ENCODE assay signal across 21 cellular contexts in the genomic region with DNA sequence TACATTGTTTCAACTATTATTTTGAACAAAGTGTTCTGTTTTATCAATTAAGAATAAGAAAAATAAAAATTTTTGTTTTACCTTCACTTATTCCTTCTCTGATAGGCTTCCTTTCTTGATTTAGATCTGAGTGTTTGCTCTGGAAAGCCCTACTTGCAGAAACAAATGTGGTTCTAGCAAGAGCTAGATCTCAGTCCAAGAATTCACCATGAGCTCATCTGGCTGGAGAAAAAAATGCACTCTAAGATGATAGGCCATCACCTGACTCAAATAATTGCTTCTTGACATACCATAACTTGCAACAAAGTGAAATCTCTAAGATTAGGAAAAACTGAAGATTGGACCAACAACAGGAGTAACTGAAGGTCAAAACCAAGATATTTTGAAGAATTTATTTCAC. TPM values are rescaled to one million over a fixed set of nuclear protein-coding genes. Genes with fewer than 3 reads are reported as not detected.
DNase-seq lines count a peak whose midpoint lies in the region; ATAC-seq and TF ChIP-seq lines count a peak whose summit lies in the region.
"Had no signal": no experiment of that assay in that cellular context is flagged by ENCODE, and none has a peak within 500 bp of the region (broad histone marks: within the 10 kb centered on the region; RNA-seq: fewer than 3 reads in every experiment).

No MANE protein-coding gene starts in this region.

- H4K91ac ChIP-seq in trophoblast cell (ENCODE audit: low read depth, low read length), result no peak overlapping the region

- no peak overlapping the region for H2BK12ac ChIP-seq in trophoblast cell (ENCODE audit: low read length)

- no peak overlapping the region for H3K9ac ChIP-seq in trophoblast cell (ENCODE audit: low read length)
- H3K9ac ChIP-seq: BLaER1 had no signal

- H4K12ac ChIP-seq in trophoblast cell (ENCODE audit: low read depth, low read length), result no peak overlapping the region

- H3K4me1 Mint-ChIP-seq in progenitor cell of endocrine pancreas (ENCODE audit: low read depth), result no peaks in the 10 kb centered on the region

- H3K27me3 ChIP-seq in left lung (no peaks in the 10 kb centered on the region), upper lobe of right lung (no peaks in the 10 kb centered on the region), trophoblast cell (ENCODE audit: insufficient read depth, low read length) (no peaks in the 10 kb centered on the region)
- H3K27me3 ChIP-seq: BE2C, BLaER1 had no signal

- H3K4me1 ChIP-seq in left lung (no peaks in the 10 kb centered on the region), upper lobe of right lung (no peaks in the 10 kb centered on the region), trophoblast cell (ENCODE audit: control insufficient read depth in 1 of 2, insufficient read depth in 2 of 2, low read length in 2 of 2) (peaks cover 0 to 5% of the 10 kb centered on the region in 2 experiments)
- H3K4me1 ChIP-seq: BE2C, Caco-2 had no signal

- peaks cover 7% of the 10 kb centered on the region for H3K27me3 Mint-ChIP-seq in progenitor cell of endocrine pancreas
- H3K27me3 Mint-ChIP-seq: CD4-positive, alpha-beta T cell had no signal

- H3K27ac ChIP-seq in left lung (no peak overlapping the region), upper lobe of right lung (no peak overlapping the region), trophoblast cell (ENCODE audit: low read depth, low read length) (no peak overlapping the region)
- H3K27ac ChIP-seq: BLaER1, C4-2B had no signal

- no peak overlapping the region for H3K4ac ChIP-seq in trophoblast cell (ENCODE audit: low read depth, low read length)

- peak; percentile 70 for ATAC-seq in left lung
- ATAC-seq in upper lobe of right lung, result peak; percentile 73
- no peak for ATAC-seq in HG03095 (IDR thresholded peaks at IDR 0.05; ENCODE audit: unreplicated experiment)
- no peak for ATAC-seq in GM21528 (IDR thresholded peaks at IDR 0.05; ENCODE audit: low FRiP score, unreplicated experiment)
- ATAC-seq: CD8-positive, alpha-beta T cell had no signal

- H3K36me3 ChIP-seq in left lung, result no peaks in the 10 kb centered on the region
- H3K36me3 ChIP-seq in upper lobe of right lung, result no peaks in the 10 kb centered on the region
- no peaks in the 10 kb centered on the region for H3K36me3 ChIP-seq in trophoblast cell (ENCODE audit: control insufficient read depth in 1 of 2, insufficient read depth in 2 of 2, low read length in 2 of 2)
- H3K36me3 ChIP-seq: BE2C, BLaER1 had no signal

- H2AFZ ChIP-seq in trophoblast cell (ENCODE audit: insufficient read depth, low read length, poor library complexity), result no peak overlapping the region

- peaks cover 9% of the 10 kb centered on the region for H3K9me3 Mint-ChIP-seq in progenitor cell of endocrine pancreas (ENCODE audit: low read depth)

- H3K18ac ChIP-seq in trophoblast cell (ENCODE audit: low read length), result no peak overlapping the region

- no peak overlapping the region for H3K4me3 Mint-ChIP-seq in progenitor cell of endocrine pancreas (ENCODE audit: low read depth)
- H3K4me3 Mint-ChIP-seq: CD4-positive, alpha-beta T cell; CD8-positive, alpha-beta T cell had no signal

- peaks cover 7% of the 10 kb centered on the region for H3K36me3 Mint-ChIP-seq in progenitor cell of endocrine pancreas (ENCODE audit: insufficient read depth)

- H3K9me3 ChIP-seq in left lung, result peaks cover 0 to 17% of the 10 kb centered on the region in 2 donors
- no peaks in the 10 kb centered on the region for H3K9me3 ChIP-seq in upper lobe of right lung
- H3K9me3 ChIP-seq in trophoblast cell (ENCODE audit: insufficient read depth, low read depth, low read length), result no peaks in the 10 kb centered on the region
- H3K9me3 ChIP-seq: BE2C, Caco-2 had no signal

- no peak overlapping the region for H2BK120ac ChIP-seq in trophoblast cell (ENCODE audit: insufficient read depth, low read length, poor library complexity)

- no peak overlapping the region for H2BK5ac ChIP-seq in trophoblast cell (ENCODE audit: low read depth, low read length, poor library complexity)

- no peak overlapping the region for H2AK5ac ChIP-seq in trophoblast cell (ENCODE audit: low read length)

- H3K27ac Mint-ChIP-seq in progenitor cell of endocrine pancreas, result no peak overlapping the region
- H3K27ac Mint-ChIP-seq: CD4-positive, alpha-beta T cell; CD8-positive, alpha-beta T cell had no signal

- H3K4me2 ChIP-seq in trophoblast cell (ENCODE audit: low read length), result no peak overlapping the region
- H3K4me2 ChIP-seq: BLaER1 had no signal

- no peak overlapping the region for H3K14ac ChIP-seq in trophoblast cell (ENCODE audit: low read length)

- H3K79me2 ChIP-seq in trophoblast cell (ENCODE audit: control insufficient read depth, insufficient read depth, low read length, poor library complexity), result no peaks in the 10 kb centered on the region

- no peak overlapping the region for H3K4me3 ChIP-seq in choroid plexus epithelial cell (ENCODE audit: low read depth, low read length)
- no peak overlapping the region for H3K4me3 ChIP-seq in left lung
- no peak overlapping the region for H3K4me3 ChIP-seq in upper lobe of right lung
- no peak overlapping the region for H3K4me3 ChIP-seq in trophoblast cell (ENCODE audit: low read depth, low read length)
- H3K4me3 ChIP-seq: BLaER1 had no signal

- intact Hi-C loops in left lung (cut with DNase I) (no loop called here), upper lobe of right lung (cut with DNase I) (no loop called here)

- no peaks in the 10 kb centered on the region for H3K79me1 ChIP-seq in trophoblast cell (ENCODE audit: low read length)

- H4K8ac ChIP-seq in trophoblast cell (ENCODE audit: low read depth, low read length), result no peak overlapping the region

- DNase-seq in amniotic epithelial cell (ENCODE audit: low read depth), result peak; percentile 9
- peak; percentile 24 for DNase-seq in choroid plexus epithelial cell (ENCODE audit: low read depth)
- DNase-seq in left lung, result no peak
- no peak for DNase-seq in upper lobe of right lung
- DNase-seq in trophoblast cell, result no peak
- no peak for DNase-seq in progenitor cell of endocrine pancreas (ENCODE audit: low spot score, unreplicated experiment)
- DNase-seq: 8988T; ACHN; BE2C; Caco-2; Calu3; CD4-positive, alpha-beta T cell; CD8-positive, alpha-beta T cell; DMS79 treated with DMSO at 0.1 percent for 48 hours; GF-D8 had no signal

- no peak overlapping the region for H3K23ac ChIP-seq in trophoblast cell (ENCODE audit: low read length)

- TF ChIP-seq CTCF in choroid plexus epithelial cell (conservative IDR thresholded peaks at IDR 0.05; ENCODE audit: low read depth, low read length) (no peak), left lung (IDR thresholded peaks at IDR 0.05) (no peak), upper lobe of right lung (IDR thresholded peaks at IDR 0.05) (no peak), progenitor cell of endocrine pancreas (IDR thresholded peaks at IDR 0.05; ENCODE audit: unreplicated experiment) (no peak)

RNA-seq across cellular contexts. Expression of a gene that starts 6.3 kb away (rescaled TPM):
- total RNA-seq in left lung (1 to 10 TPM in 1 of 2 donors, under 1 TPM in 1; 0.55 to 2.3 TPM), upper lobe of right lung (not detected), progenitor cell of endocrine pancreas (4.0 and 4.4 TPM in 2 replicates)
- 2.0 and 3.1 TPM in 2 replicates for polyA plus RNA-seq in trophoblast cell (2013)
- total RNA-seq: A673 had no signal
- polyA plus RNA-seq: AG04450 had no signal

RNA-seq across cellular contexts. Expression of a gene that starts 28.8 kb away (rescaled TPM):
- total RNA-seq in left lung, result under 1 TPM; 0.42 to 0.79 TPM
- total RNA-seq in upper lobe of right lung, result not detected
- polyA plus RNA-seq in trophoblast cell (2013), result 1.0 and 1.1 TPM in 2 replicates
- 0.91 and 1.2 TPM in 2 replicates for total RNA-seq in progenitor cell of endocrine pancreas
- total RNA-seq: A673, Caco-2, Calu3 had no signal

Comparison
In these comparisons a context has a peak if more than half of its experiments do, and no peak if none do; other contexts are left out.
1. DNase-seq: peak in amniotic epithelial cell (single experiment) and choroid plexus epithelial cell (single experiment); none in left lung (0 of 2), upper lobe of right lung (single experiment), trophoblast cell (0 of 2) and progenitor cell of endocrine pancreas (single experiment).
2. ATAC-seq: peak in left lung (single experiment) and upper lobe of right lung (single experiment); none in HG03095 (single experiment) and GM21528 (single experiment).